Comparison of ENCODE assay signal across 8 cellular contexts in the genomic region with DNA sequence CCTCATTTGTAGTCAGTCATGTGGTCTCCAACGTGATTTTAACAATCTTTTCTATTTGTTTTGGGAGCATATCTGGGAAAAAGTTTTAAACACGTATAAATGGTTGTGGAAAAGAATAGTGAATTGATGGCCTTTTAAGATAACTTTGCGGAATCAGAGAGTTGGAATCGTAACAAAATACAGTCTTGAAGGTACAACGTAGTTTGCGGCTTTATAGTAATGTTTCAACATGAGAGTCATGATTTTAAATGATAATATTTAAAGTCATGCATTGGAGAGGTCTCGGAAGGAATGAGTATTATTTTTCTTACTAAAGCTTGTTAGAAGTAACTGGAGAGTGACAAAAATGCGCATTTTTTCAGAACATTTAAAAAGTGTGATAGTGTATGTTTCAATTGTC. TPM values are rescaled to one million over a fixed set of nuclear protein-coding genes. Genes with fewer than 3 reads are reported as not detected.
DNase-seq lines count a peak whose midpoint lies in the region; ATAC-seq and TF ChIP-seq lines count a peak whose summit lies in the region.

No MANE protein-coding gene starts in this region.

- peak overlapping the region; percentile 96 to 97 for H3K4me3 ChIP-seq in right atrium auricular region
- peak overlapping the region; percentile 91 for H3K4me3 ChIP-seq in brain microvascular endothelial cell (ENCODE audit: low read depth, low read length)
- peak overlapping the region; percentile 96 for H3K4me3 ChIP-seq in mesodermal cell (ENCODE audit: extremely low read depth, insufficient read depth, low read length, poor library complexity, severe bottlenecking)

- no peak for TF ChIP-seq CTCF in right atrium auricular region (IDR thresholded peaks at IDR 0.05)
- TF ChIP-seq CTCF in brain microvascular endothelial cell (IDR thresholded peaks at IDR 0.05; ENCODE audit: low read depth, low read length, missing control alignments), result no peak

- in situ Hi-C loops in brain microvascular endothelial cell (cut with HindIII; ENCODE audit: low pct_ligation_motif_present, low sequenced_read_pairs), result no loop called here

- H3K36me3 ChIP-seq in right atrium auricular region, result no peaks in the 10 kb centered on the region
- H3K36me3 ChIP-seq in brain microvascular endothelial cell (replicated peaks), result no peaks in the 10 kb centered on the region
- peaks cover 27% of the 10 kb centered on the region for H3K36me3 ChIP-seq in mesodermal cell (ENCODE audit: control insufficient read depth, insufficient read depth, low read length)

- intact Hi-C loops in Right ventricle myocardium superior (cut with DNase I), result no loop called here

- H3K27me3 ChIP-seq in right atrium auricular region, result no peaks in the 10 kb centered on the region
- no peaks in the 10 kb centered on the region for H3K27me3 ChIP-seq in brain microvascular endothelial cell (replicated peaks)

- peaks cover 0 to 33% of the 10 kb centered on the region in 2 donors for H3K4me1 ChIP-seq in right atrium auricular region
- no peaks in the 10 kb centered on the region for H3K4me1 ChIP-seq in mesodermal cell (ENCODE audit: control insufficient read depth, insufficient read depth, low read length, poor library complexity, severe bottlenecking)

- ATAC-seq in Right ventricle myocardium superior (ENCODE audit: poor library complexity) (no peak), GM21576 (IDR thresholded peaks at IDR 0.05; ENCODE audit: unreplicated experiment) (no peak), HG02610 (IDR thresholded peaks at IDR 0.05; ENCODE audit: unreplicated experiment) (no peak), HG02571 (IDR thresholded peaks at IDR 0.05; ENCODE audit: unreplicated experiment) (no peak)

- H3K9me3 ChIP-seq in right atrium auricular region, result peaks cover 0 to 7% of the 10 kb centered on the region in 2 donors
- H3K9me3 ChIP-seq in mesodermal cell (ENCODE audit: control insufficient read depth, low read length), result peaks cover 5% of the 10 kb centered on the region

- DNase-seq in right atrium auricular region (ENCODE audit: low spot score) (no peak), Right ventricle myocardium superior (no peak), brain microvascular endothelial cell (no peak), NCI-H2227 treated with DMSO at 0.1 percent for 48 hours (lab: John Stamatoyannopoulos, UW) (no peak)

- peak overlapping the region; percentile 96 to 97 for H3K27ac ChIP-seq in right atrium auricular region
- peak overlapping the region; percentile 59 for H3K27ac ChIP-seq in brain microvascular endothelial cell
- H3K27ac ChIP-seq in mesodermal cell (ENCODE audit: low read depth, low read length, severe bottlenecking), result peak overlapping the region; percentile 72

- WGBS in mesodermal cell (ENCODE audit: insufficient coverage in 2 of 2), 2 experiments, result 1 to 3% methylated on average over 7 to 8 of the region's 8 CpGs

RNA-seq across cellular contexts. Expression of a gene that starts 1.6 kb away (rescaled TPM):
- total RNA-seq in right atrium auricular region, result 10 to 100 TPM; 14.2 to 15.4 TPM
- 27.5 TPM for total RNA-seq in Right ventricle myocardium superior
- polyA plus RNA-seq in mesodermal cell (2013, experiment 1 of 2), result 20.2 TPM
- polyA plus RNA-seq in mesodermal cell (2013, experiment 2 of 2), result 20.6 TPM
